Comparison of ENCODE assay signal across 8 cellular contexts in the genomic region with DNA sequence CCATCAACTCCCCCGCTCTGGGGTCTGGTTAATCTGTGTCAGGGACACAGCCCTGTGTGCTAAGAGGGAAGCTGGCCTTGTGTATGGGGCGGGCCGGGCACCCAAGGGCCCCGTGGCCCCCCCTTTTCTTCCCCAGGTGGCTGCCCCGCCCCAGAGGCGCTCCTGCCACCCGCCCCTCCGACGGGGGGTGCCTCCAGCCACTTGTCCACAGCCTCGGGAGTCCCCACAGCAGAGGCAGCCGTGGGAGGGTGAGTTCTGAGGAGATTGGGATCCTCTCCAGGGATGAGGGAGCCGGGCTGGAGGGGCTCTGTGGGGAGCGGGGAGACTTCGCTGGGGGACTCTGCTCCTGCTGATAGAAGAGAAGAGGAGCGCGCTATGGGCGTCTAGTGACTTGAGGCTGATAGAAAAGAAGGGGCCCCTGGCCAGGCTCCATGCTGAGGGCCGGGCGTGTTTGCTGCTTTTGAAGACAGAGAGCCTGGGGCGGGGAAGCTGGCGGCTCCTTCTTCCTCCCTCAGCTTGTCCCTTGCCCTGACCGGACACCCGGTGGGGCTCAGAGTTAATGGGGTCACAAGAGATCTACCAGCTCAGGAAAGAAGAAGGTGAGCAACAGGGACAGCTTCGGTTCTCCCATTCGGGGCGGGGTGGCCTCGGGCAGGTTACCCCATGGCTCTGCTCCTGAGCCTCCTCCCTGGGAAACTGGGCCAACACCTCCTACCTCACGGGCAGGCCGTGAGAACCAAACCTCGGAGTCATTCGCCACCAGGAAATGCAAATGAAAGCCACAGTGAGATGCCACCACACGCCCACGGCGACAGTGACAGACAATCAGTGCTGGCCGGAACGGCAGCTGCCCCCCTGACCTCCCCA.
A peak's percentile ranks its signal among the peaks of the same experiment; 100 is the strongest.
DNase-seq lines count a peak whose midpoint lies in the region; ATAC-seq and TF ChIP-seq lines count a peak whose summit lies in the region.

No MANE protein-coding gene starts in this region.

- no peaks in the 10 kb centered on the region for H3K79me2 ChIP-seq in H9 (ENCODE audit: insufficient read depth, low read length)

- H3K27me3 ChIP-seq in brain microvascular endothelial cell (replicated peaks) (no peaks in the 10 kb centered on the region), H9 (ENCODE audit: insufficient read depth, low read length) (no peaks in the 10 kb centered on the region), thyroid gland (no peaks in the 10 kb centered on the region)

- no peak overlapping the region for H3T11ph ChIP-seq in H9 (ENCODE audit: low read length)

- H3K4ac ChIP-seq in H9 (ENCODE audit: low read depth, low read length): no peak overlapping the region

- H3K9me3 Mint-ChIP-seq in T-helper 1 cell treated with Interleukin-12 subunit alpha and Interleukin-12 subunit beta and Interleukin-4 antibody, amounts not matched to agents 30 μg/mL and 1 μg/mL, for 36 hours: no peaks in the 10 kb centered on the region
- H3K9me3 Mint-ChIP-seq in H9: no peaks in the 10 kb centered on the region

- DNase-seq in brain microvascular endothelial cell (no peak), H9 (no peak), thyroid gland (no peak), dermis blood vessel endothelial cell (no peak)
- DNase-seq in stimulated activated CD4-positive, alpha-beta T cell treated with anti-CD3 and anti-CD28 coated beads, Interleukin-12 subunit alpha, Interleukin-12 subunit beta, amount 100 ng/mL, for 24 hours (ENCODE audit: low read depth in 2 of 2): peak; percentile 36 to 58

- in situ Hi-C loops in brain microvascular endothelial cell (cut with HindIII; ENCODE audit: low pct_ligation_motif_present, low sequenced_read_pairs): no loop called here

- peak overlapping the region; percentile 50 for H3K27ac Mint-ChIP-seq in T-helper 1 cell treated with Interleukin-12 subunit alpha and Interleukin-12 subunit beta and Interleukin-4 antibody, amounts not matched to agents 30 μg/mL and 1 μg/mL, for 36 hours
- no peak overlapping the region; a peak in 3 of 7 replicates for H3K27ac Mint-ChIP-seq in H9

- H3K4me2 ChIP-seq in H9 (ENCODE audit: insufficient read depth, insufficient read length, low read length): no peak overlapping the region

- no peak overlapping the region for H2BK20ac ChIP-seq in H9 (ENCODE audit: low read depth, low read length, poor library complexity, severe bottlenecking)

- H3K56ac ChIP-seq in H9 (ENCODE audit: insufficient read length, low read depth, low read length): no peak overlapping the region

- no peak overlapping the region for H3K18ac ChIP-seq in H9 (ENCODE audit: insufficient read length, low read depth, low read length)

- no peaks in the 10 kb centered on the region for H3K23me2 ChIP-seq in H9 (ENCODE audit: insufficient read length, low read depth, low read length, poor library complexity, severe bottlenecking)

- TF ChIP-seq CTCF in brain microvascular endothelial cell (IDR thresholded peaks at IDR 0.05; ENCODE audit: low read depth, low read length, missing control alignments) (no peak), H9 (conservative IDR thresholded peaks at IDR 0.05) (no peak), thyroid gland (IDR thresholded peaks at IDR 0.05) (no peak)

- peak overlapping the region; percentile 7 for H3K4me3 Mint-ChIP-seq in T-helper 1 cell treated with Interleukin-12 subunit alpha and Interleukin-12 subunit beta and Interleukin-4 antibody, amounts not matched to agents 30 μg/mL and 1 μg/mL, for 36 hours
- no peak overlapping the region for H3K4me3 Mint-ChIP-seq in H9

- no peak overlapping the region for H2BK5ac ChIP-seq in H9 (ENCODE audit: insufficient read length, low read length)

- peak overlapping the region; percentile 60 for H3K27ac ChIP-seq in brain microvascular endothelial cell
- no peak overlapping the region for H3K27ac ChIP-seq in H9 (ENCODE audit: insufficient read length, low read depth, low read length)
- H3K27ac ChIP-seq in thyroid gland: no peak overlapping the region

- no peak for TF ChIP-seq POLR2A in thyroid gland (IDR thresholded peaks at IDR 0.05)

- WGBS in H9 (ENCODE audit: extremely low coverage, insufficient read length, low lambda C conversion rate): no CpG with 5 or more reads among the region's 36 CpGs
- 74 to 77% methylated on average over 24 to 28 of the region's 36 CpGs for WGBS in thyroid gland, 2 donors

- no peak overlapping the region for H3K4me3 ChIP-seq in brain microvascular endothelial cell (ENCODE audit: low read depth, low read length)
- no peak overlapping the region for H3K4me3 ChIP-seq in thyroid gland (replicated peaks in 1 of 3)

- no peaks in the 10 kb centered on the region for H4K20me1 ChIP-seq in H9 (ENCODE audit: control insufficient read depth, insufficient read depth, insufficient read length)

- H4K91ac ChIP-seq in H9 (ENCODE audit: insufficient read length, low read depth, low read length): no peak overlapping the region

- H3K36me3 Mint-ChIP-seq in T-helper 1 cell treated with Interleukin-12 subunit alpha and Interleukin-12 subunit beta and Interleukin-4 antibody, amounts not matched to agents 30 μg/mL and 1 μg/mL, for 36 hours (ENCODE audit: low read depth): no peaks in the 10 kb centered on the region
- no peaks in the 10 kb centered on the region; a peak in 2 of 7 replicates for H3K36me3 Mint-ChIP-seq in H9 (ENCODE audit: insufficient read depth in 1 of 3, low read depth in 3 of 3)

- peaks cover 40% of the 10 kb centered on the region for H3K27me3 Mint-ChIP-seq in T-helper 1 cell treated with Interleukin-12 subunit alpha and Interleukin-12 subunit beta and Interleukin-4 antibody, amounts not matched to agents 30 μg/mL and 1 μg/mL, for 36 hours (ENCODE audit: low read depth)
- peaks cover 38% of the 10 kb centered on the region for H3K27me3 Mint-ChIP-seq in H9 (ENCODE audit: low read depth)

- no peak overlapping the region for H4K8ac ChIP-seq in H9 (replicated peaks; ENCODE audit: insufficient read length, low read depth, low read length)

- H3K14ac ChIP-seq in H9 (ENCODE audit: insufficient read depth, low read length): no peak overlapping the region

- H3K23ac ChIP-seq in H9 (ENCODE audit: insufficient read length, low read depth, low read length): no peak overlapping the region

- no peak overlapping the region for H2BK120ac ChIP-seq in H9 (ENCODE audit: low read depth, low read length, poor library complexity, severe bottlenecking)

- ATAC-seq in GM18498 (IDR thresholded peaks at IDR 0.05; ENCODE audit: unreplicated experiment) (peak; percentile 51), HG03095 (IDR thresholded peaks at IDR 0.05; ENCODE audit: unreplicated experiment) (no peak)

- H3K9ac ChIP-seq in H9 (ENCODE audit: extremely low read depth, insufficient read length, low read length): no peak overlapping the region

- H2AK5ac ChIP-seq in H9 (ENCODE audit: insufficient read length, low read length): no peak overlapping the region

- no peak overlapping the region for H4K5ac ChIP-seq in H9 (ENCODE audit: insufficient read length, low read depth, low read length)

- intact Hi-C loops in thyroid gland (cut with DNase I): no loop called here

- no peak overlapping the region for H2BK12ac ChIP-seq in H9 (ENCODE audit: insufficient read length, low read depth, low read length)

- no peaks in the 10 kb centered on the region for H3K79me1 ChIP-seq in H9 (ENCODE audit: insufficient read depth, low read depth, low read length, poor library complexity, severe bottlenecking)

- H3K4me1 ChIP-seq in H9 (ENCODE audit: insufficient read depth, low read length) (peaks cover 10% of the 10 kb centered on the region; the same call in 1 of the 2 replicates), thyroid gland (peaks cover 15 to 22% of the 10 kb centered on the region in 2 donors)

- H2BK15ac ChIP-seq in H9 (ENCODE audit: low read depth, low read length): no peak overlapping the region

- H3K9me3 ChIP-seq in H9 (ENCODE audit: control insufficient read depth, low read depth, low read length) (no peaks in the 10 kb centered on the region), thyroid gland (no peaks in the 10 kb centered on the region)

- H3K36me3 ChIP-seq in brain microvascular endothelial cell (replicated peaks) (no peaks in the 10 kb centered on the region), thyroid gland (no peaks in the 10 kb centered on the region)

- peaks cover 56% of the 10 kb centered on the region for H3K4me1 Mint-ChIP-seq in T-helper 1 cell treated with Interleukin-12 subunit alpha and Interleukin-12 subunit beta and Interleukin-4 antibody, amounts not matched to agents 30 μg/mL and 1 μg/mL, for 36 hours (ENCODE audit: low read depth)
- peaks cover 41 to 55% of the 10 kb centered on the region in 2 experiments for H3K4me1 Mint-ChIP-seq in H9

- H2AFZ ChIP-seq in H9 (ENCODE audit: low read length): no peak overlapping the region

Comparison
In these comparisons a context has a peak if more than half of its experiments do, and no peak if none do; other contexts are left out.
1. DNase-seq: peak in stimulated activated CD4-positive, alpha-beta T cell treated with anti-CD3 and anti-CD28 coated beads, Interleukin-12 subunit alpha, Interleukin-12 subunit beta, amount 100 ng/mL, for 24 hours (2 of 2); none in brain microvascular endothelial cell (single experiment), H9 (single experiment), thyroid gland (0 of 2) and dermis blood vessel endothelial cell (single experiment).